Comparison of ENCODE assay signal across 1 cellular context in genomic region chr11:117172678-117173421, GRCh38.
TF ChIP-seq lines count a peak whose summit lies in the region.

No MANE protein-coding gene starts in this region.

TF ChIP-seq in K562, 482 proteins besides CTCF, POLR2A, EP300 and RAD21 (continued from another document and continues in another):
- peak in 1 of 2 experiments; percentile 70; a peak in 1 of 4 replicates for TF ChIP-seq ZNF318 (IDR thresholded peaks at IDR 0.05; ENCODE audit: borderline replicate concordance in 1 of 2, low read depth in 1 of 2)
- TF ChIP-seq POU5F1 (IDR thresholded peaks at IDR 0.05; ENCODE audit: borderline replicate concordance, low read depth, low read length, partially characterized antibody), result no peak
- TF ChIP-seq NRF1 (conservative IDR thresholded peaks at IDR 0.05 in 1 of 2, IDR thresholded peaks at IDR 0.05 in 1 of 2), result 0 out of 4 replicates have a peak, but pooled peaks of 1 of the 2 experiments have one; percentile 11
- TF ChIP-seq, protein P1, sequence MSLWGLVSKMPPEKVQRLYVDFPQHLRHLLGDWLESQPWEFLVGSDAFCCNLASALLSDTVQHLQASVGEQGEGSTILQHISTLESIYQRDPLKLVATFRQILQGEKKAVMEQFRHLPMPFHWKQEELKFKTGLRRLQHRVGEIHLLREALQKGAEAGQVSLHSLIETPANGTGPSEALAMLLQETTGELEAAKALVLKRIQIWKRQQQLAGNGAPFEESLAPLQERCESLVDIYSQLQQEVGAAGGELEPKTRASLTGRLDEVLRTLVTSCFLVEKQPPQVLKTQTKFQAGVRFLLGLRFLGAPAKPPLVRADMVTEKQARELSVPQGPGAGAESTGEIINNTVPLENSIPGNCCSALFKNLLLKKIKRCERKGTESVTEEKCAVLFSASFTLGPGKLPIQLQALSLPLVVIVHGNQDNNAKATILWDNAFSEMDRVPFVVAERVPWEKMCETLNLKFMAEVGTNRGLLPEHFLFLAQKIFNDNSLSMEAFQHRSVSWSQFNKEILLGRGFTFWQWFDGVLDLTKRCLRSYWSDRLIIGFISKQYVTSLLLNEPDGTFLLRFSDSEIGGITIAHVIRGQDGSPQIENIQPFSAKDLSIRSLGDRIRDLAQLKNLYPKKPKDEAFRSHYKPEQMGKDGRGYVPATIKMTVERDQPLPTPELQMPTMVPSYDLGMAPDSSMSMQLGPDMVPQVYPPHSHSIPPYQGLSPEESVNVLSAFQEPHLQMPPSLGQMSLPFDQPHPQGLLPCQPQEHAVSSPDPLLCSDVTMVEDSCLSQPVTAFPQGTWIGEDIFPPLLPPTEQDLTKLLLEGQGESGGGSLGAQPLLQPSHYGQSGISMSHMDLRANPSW (CRISPR knock-in tag; IDR thresholded peaks at IDR 0.05), result no peak
- 0 out of 2 replicates have a peak, but pooled peaks have one; percentile 53 for TF ChIP-seq ZKSCAN8 (CRISPR knock-in tag; IDR thresholded peaks at IDR 0.05)
- no peak for TF ChIP-seq KAT2B (IDR thresholded peaks at IDR 0.05; ENCODE audit: low read depth, low read length)
- TF ChIP-seq MITF (IDR thresholded peaks at IDR 0.05), result 0 out of 2 replicates have a peak, but pooled peaks have one; percentile 41
- TF ChIP-seq MYC (IDR thresholded peaks at IDR 0.05; ENCODE audit: low read depth, low read length), result peak; percentile 73
- no peak for TF ChIP-seq MYC (CRISPR knock-in tag; IDR thresholded peaks at IDR 0.05; ENCODE audit: borderline replicate concordance, low read depth)
- no peak for TF ChIP-seq ESRRB (CRISPR knock-in tag; IDR thresholded peaks at IDR 0.05; ENCODE audit: borderline replicate concordance)
- no peak for TF ChIP-seq ZNF668 (CRISPR knock-in tag; IDR thresholded peaks at IDR 0.05)
- no peak for TF ChIP-seq HNRNPUL1 (IDR thresholded peaks at IDR 0.05; ENCODE audit: low read length)
- TF ChIP-seq, protein P2, sequence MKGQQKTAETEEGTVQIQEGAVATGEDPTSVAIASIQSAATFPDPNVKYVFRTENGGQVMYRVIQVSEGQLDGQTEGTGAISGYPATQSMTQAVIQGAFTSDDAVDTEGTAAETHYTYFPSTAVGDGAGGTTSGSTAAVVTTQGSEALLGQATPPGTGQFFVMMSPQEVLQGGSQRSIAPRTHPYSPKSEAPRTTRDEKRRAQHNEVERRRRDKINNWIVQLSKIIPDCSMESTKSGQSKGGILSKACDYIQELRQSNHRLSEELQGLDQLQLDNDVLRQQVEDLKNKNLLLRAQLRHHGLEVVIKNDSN (CRISPR knock-in tag; IDR thresholded peaks at IDR 0.05), result peak; percentile 88
- no peak for TF ChIP-seq KDM4B (IDR thresholded peaks at IDR 0.05; ENCODE audit: borderline replicate concordance in 2 of 2, low read depth in 1 of 2)
- TF ChIP-seq BHLHE40 (IDR thresholded peaks at IDR 0.05; ENCODE audit: low read length), result peak; percentile 77
- TF ChIP-seq COPS2 (conservative IDR thresholded peaks at IDR 0.05), result no peak
- no peak for TF ChIP-seq NFE2 (IDR thresholded peaks at IDR 0.05; ENCODE audit: low read depth)
- peak; percentile 64; the same call in 1 of the 2 replicates for TF ChIP-seq NCOR1 (IDR thresholded peaks at IDR 0.05)
- no peak for TF ChIP-seq ESRRA (IDR thresholded peaks at IDR 0.05; ENCODE audit: borderline replicate concordance, low read depth)
- 0 out of 2 replicates have a peak, but pooled peaks have one; percentile 49 for TF ChIP-seq TCF7 (IDR thresholded peaks at IDR 0.05; ENCODE audit: borderline replicate concordance)
- TF ChIP-seq CCNT2 (IDR thresholded peaks at IDR 0.05; ENCODE audit: borderline replicate concordance, extremely low read depth, insufficient read length, low read depth, low read length), result peak; percentile 15
- no peak for TF ChIP-seq ZNF76 (CRISPR knock-in tag; IDR thresholded peaks at IDR 0.05; ENCODE audit: borderline replicate concordance)
- peak; percentile 84 for TF ChIP-seq FOSL1 (tag; conservative IDR thresholded peaks at IDR 0.05)
- peak; percentile 75 for TF ChIP-seq CBFA2T3 (IDR thresholded peaks at IDR 0.05)
- no peak for TF ChIP-seq RREB1 (CRISPR knock-in tag; IDR thresholded peaks at IDR 0.05)
- no peak for TF ChIP-seq MLLT1 (IDR thresholded peaks at IDR 0.05)
- no peak for TF ChIP-seq XRCC5 (IDR thresholded peaks at IDR 0.05; ENCODE audit: low read depth, low read length)
- no peak for TF ChIP-seq SRSF7 (optimal IDR thresholded peaks at IDR 0.05; ENCODE audit: low read depth, low read length)
- peak; percentile 71 for TF ChIP-seq ARID1B (IDR thresholded peaks at IDR 0.05)
- TF ChIP-seq CREM (IDR thresholded peaks at IDR 0.05; ENCODE audit: low read depth), result peak; percentile 4; the same call in 1 of the 2 replicates
- TF ChIP-seq ELK3 (CRISPR knock-in tag; IDR thresholded peaks at IDR 0.05), result no peak
- no peak for TF ChIP-seq ZNF274 (IDR thresholded peaks at IDR 0.05; ENCODE audit: borderline replicate concordance, low read depth, low read length)
- TF ChIP-seq FOXJ2 (tag; IDR thresholded peaks at IDR 0.05), result no peak
- TF ChIP-seq ZNF197 (CRISPR knock-in tag; IDR thresholded peaks at IDR 0.05; ENCODE audit: low read depth), result no peak
- TF ChIP-seq, protein P3, sequence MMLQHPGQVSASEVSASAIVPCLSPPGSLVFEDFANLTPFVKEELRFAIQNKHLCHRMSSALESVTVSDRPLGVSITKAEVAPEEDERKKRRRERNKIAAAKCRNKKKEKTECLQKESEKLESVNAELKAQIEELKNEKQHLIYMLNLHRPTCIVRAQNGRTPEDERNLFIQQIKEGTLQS (IDR thresholded peaks at IDR 0.05), result peak; percentile 58; the same call in 1 of the 2 replicates
- TF ChIP-seq, protein P3 (CRISPR knock-in tag; conservative IDR thresholded peaks at IDR 0.05), result no peak
